In genomic region chr7:110633313-110633712, GRCh38 we compare ENCODE assay signal across 21 cellular contexts.
"Had no signal": no experiment of that assay in that cellular context is flagged by ENCODE, and none has a peak within 500 bp of the region (broad histone marks: within the 10 kb centered on the region; RNA-seq: fewer than 3 reads in every experiment).

No MANE protein-coding gene starts in this region.

- H3K36me3 ChIP-seq: heart right ventricle, spleen, tibial nerve, upper lobe of right lung had no signal

- H3K27ac ChIP-seq: coronary artery, dorsolateral prefrontal cortex, heart right ventricle, spleen, testis, tibial nerve, upper lobe of right lung had no signal

- H3K4me3 ChIP-seq: coronary artery, dorsolateral prefrontal cortex, heart right ventricle, spleen, testis, tibial nerve, upper lobe of right lung had no signal

- H3K4me1 ChIP-seq: heart right ventricle, spleen, testis, tibial nerve, upper lobe of right lung had no signal

- DNase-seq: dorsolateral prefrontal cortex; effector CD8-positive, alpha-beta T cell; foreskin melanocyte; heart right ventricle; hypothalamus; islet precursor cell; mammary epithelial cell; naive thymus-derived CD4-positive, alpha-beta T cell; nephron progenitor cell; posterior cingulate gyrus; spleen; stimulated activated CD4-positive, alpha-beta T cell treated with anti-CD3 and anti-CD28 coated beads, Interleukin-15, amount 100 ng/mL, for 24 hours; stimulated activated CD4-positive, alpha-beta T cell treated with anti-CD3 and anti-CD28 coated beads, Interleukin-1b, Interleukin-23, amount 100 ng/mL, for 48 hours; stimulated activated CD4-positive, alpha-beta T cell treated with anti-CD3 and anti-CD28 coated beads, Interleukin-4, amount 100 ng/mL, for 24 hours; testis; upper lobe of right lung had no signal

- H3K27me3 ChIP-seq: heart right ventricle, spleen, testis, tibial nerve, upper lobe of right lung had no signal

- ATAC-seq: heart right ventricle; left lobe of liver; naive thymus-derived CD4-positive, alpha-beta T cell; sciatic nerve; stimulated activated memory B cell treated with anti-CD40 and anti-IgM and Interleukin-4, amounts not matched to agents 10 μg/mL and 1 μg/mL and 100 μg/mL, for 72 hours; upper lobe of right lung had no signal

- H3K9me3 ChIP-seq: testis, upper lobe of right lung had no signal
